8 cellular contexts compared by ENCODE assay signal in the genomic region with DNA sequence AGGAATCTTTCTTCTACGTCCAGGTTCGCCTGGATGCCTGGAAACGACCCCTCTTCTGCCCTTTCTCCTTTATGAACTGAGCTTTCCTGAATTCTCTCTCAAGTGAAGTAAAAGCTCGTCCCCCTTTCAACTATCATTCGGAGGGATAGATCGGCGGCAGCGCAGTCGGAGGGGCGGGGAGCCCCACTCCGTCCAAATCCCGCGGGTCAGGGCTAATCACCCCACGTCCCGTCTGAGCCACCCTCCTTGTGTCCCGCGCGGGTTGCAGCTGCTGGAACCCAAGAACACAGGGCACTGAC. TPM values are rescaled to one million over a fixed set of nuclear protein-coding genes. Genes with fewer than 3 reads are reported as not detected.
A peak's percentile ranks its signal among the peaks of the same experiment; 100 is the strongest.
DNase-seq lines count a peak whose midpoint lies in the region; ATAC-seq and TF ChIP-seq lines count a peak whose summit lies in the region.

No MANE protein-coding gene starts in this region.

- TF ChIP-seq CTCF in choroid plexus epithelial cell (conservative IDR thresholded peaks at IDR 0.05; ENCODE audit: low read depth, low read length): no peak
- no peak for TF ChIP-seq CTCF in mucosa of descending colon (IDR thresholded peaks at IDR 0.05)

- no peak for DNase-seq in choroid plexus epithelial cell (ENCODE audit: low read depth)
- DNase-seq in mucosa of descending colon: no peak
- no peak for DNase-seq in SW480 (ENCODE audit: low spot score)
- no peak for DNase-seq in foreskin melanocyte
- no peak for DNase-seq in NCI-H82 (lab: John Stamatoyannopoulos, UW)
- DNase-seq in NCI-H1092 (lab: John Stamatoyannopoulos, UW): no peak

- H3K36me3 ChIP-seq in HUES6 (ENCODE audit: control insufficient read depth, insufficient read depth, low read length) (no peaks in the 10 kb centered on the region), mucosa of descending colon (ENCODE audit: low read depth) (no peaks in the 10 kb centered on the region)

- ATAC-seq in GM19463 (IDR thresholded peaks at IDR 0.05; ENCODE audit: unreplicated experiment): peak; percentile 22
- ATAC-seq in mucosa of descending colon: peak; percentile 30

- H3K27ac ChIP-seq in HUES6 (ENCODE audit: low read depth, low read length): peak overlapping the region; percentile 6; the same call in 1 of the 2 replicates

- peak overlapping the region; percentile 83 for H3K9ac ChIP-seq in HUES6 (ENCODE audit: low read length)

- peak overlapping the region; percentile 86 for H3K4me3 ChIP-seq in HUES6 (ENCODE audit: low read depth, low read length)
- peak overlapping the region; percentile 80 for H3K4me3 ChIP-seq in choroid plexus epithelial cell (ENCODE audit: low read depth, low read length)
- H3K4me3 ChIP-seq in mucosa of descending colon: peak overlapping the region; percentile 76

- H3K9me3 ChIP-seq in HUES6 (ENCODE audit: control insufficient read depth, insufficient read depth, low read depth, low read length) (no peaks in the 10 kb centered on the region), mucosa of descending colon (no peaks in the 10 kb centered on the region)

- intact Hi-C loops in mucosa of descending colon (cut with DNase I, micrococcal nuclease): no loop called here

- no peaks in the 10 kb centered on the region for H3K27me3 ChIP-seq in HUES6 (ENCODE audit: control insufficient read depth, insufficient read depth, low read length)

- peaks cover 15% of the 10 kb centered on the region for H3K4me1 ChIP-seq in HUES6 (ENCODE audit: control insufficient read depth, insufficient read depth, low read length)
- peaks cover 20% of the 10 kb centered on the region for H3K4me1 ChIP-seq in mucosa of descending colon (ENCODE audit: low read depth)

RNA-seq across cellular contexts. Expression of gene FBXO48, which starts 0.4 kb away (rescaled TPM):
- total RNA-seq in mucosa of descending colon: 1 to 10 TPM; 1.5 to 2.6 (median 1.9) TPM

RNA-seq across cellular contexts. Expression of gene APLF, which starts 0.7 kb away (rescaled TPM):
- 1 to 10 TPM; 1.9 to 9.7 (median 2.7) TPM for total RNA-seq in mucosa of descending colon
